Comparison of ENCODE assay signal across 2 cellular contexts in genomic region chr14:76974365-76974764, GRCh38.
TF ChIP-seq lines count a peak whose summit lies in the region.

No MANE protein-coding gene starts in this region.

TF ChIP-seq in IMR-90, 13 proteins besides CTCF, POLR2A, EP300 and RAD21:
- TF ChIP-seq FOS (IDR thresholded peaks at IDR 0.05; ENCODE audit: low read depth, low read length) (no peak), MXI1 (IDR thresholded peaks at IDR 0.05; ENCODE audit: borderline replicate concordance, low read depth, low read length) (no peak), NFE2L2 (IDR thresholded peaks at IDR 0.05; ENCODE audit: low read depth, low read length) (no peak), RCOR1 (IDR thresholded peaks at IDR 0.05; ENCODE audit: insufficient replicate concordance, low read length) (no peak), RFX5 (IDR thresholded peaks at IDR 0.05; ENCODE audit: low read depth, low read length) (no peak), CHD1 (IDR thresholded peaks at IDR 0.05; ENCODE audit: low read depth, low read length) (no peak), SMC3 (IDR thresholded peaks at IDR 0.05; ENCODE audit: low read depth, low read length) (no peak), MAFK (IDR thresholded peaks at IDR 0.05; ENCODE audit: low read depth, low read length) (no peak), BHLHE40 (IDR thresholded peaks at IDR 0.05; ENCODE audit: low read depth, low read length) (no peak), CEBPB (IDR thresholded peaks at IDR 0.05; ENCODE audit: low read depth, low read length) (no peak), USF2 (IDR thresholded peaks at IDR 0.05; ENCODE audit: low read depth, low read length) (no peak), MAZ (IDR thresholded peaks at IDR 0.05; ENCODE audit: borderline replicate concordance, low read depth, low read length) (no peak)
- TF ChIP-seq, protein P1, sequence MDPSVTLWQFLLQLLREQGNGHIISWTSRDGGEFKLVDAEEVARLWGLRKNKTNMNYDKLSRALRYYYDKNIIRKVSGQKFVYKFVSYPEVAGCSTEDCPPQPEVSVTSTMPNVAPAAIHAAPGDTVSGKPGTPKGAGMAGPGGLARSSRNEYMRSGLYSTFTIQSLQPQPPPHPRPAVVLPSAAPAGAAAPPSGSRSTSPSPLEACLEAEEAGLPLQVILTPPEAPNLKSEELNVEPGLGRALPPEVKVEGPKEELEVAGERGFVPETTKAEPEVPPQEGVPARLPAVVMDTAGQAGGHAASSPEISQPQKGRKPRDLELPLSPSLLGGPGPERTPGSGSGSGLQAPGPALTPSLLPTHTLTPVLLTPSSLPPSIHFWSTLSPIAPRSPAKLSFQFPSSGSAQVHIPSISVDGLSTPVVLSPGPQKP (IDR thresholded peaks at IDR 0.05; ENCODE audit: borderline replicate concordance, low read depth, low read length), result no peak

TF ChIP-seq in H1, 55 proteins besides CTCF, POLR2A, EP300 and RAD21:
- TF ChIP-seq BRCA1 (IDR thresholded peaks at IDR 0.05; ENCODE audit: low read depth, low read length) (no peak), KDM5A (IDR thresholded peaks at IDR 0.05; ENCODE audit: low read length) (no peak), EZH2 (IDR thresholded peaks at IDR 0.05; ENCODE audit: low read depth, low read length, severe bottlenecking) (no peak), SP2 (IDR thresholded peaks at IDR 0.05; ENCODE audit: low read length) (no peak), TCF12 (IDR thresholded peaks at IDR 0.05; ENCODE audit: low read depth, low read length) (no peak), TAF7 (optimal IDR thresholded peaks at IDR 0.05; ENCODE audit: borderline replicate concordance, low read depth, low read length) (no peak), NRF1 (IDR thresholded peaks at IDR 0.05; ENCODE audit: low read depth, low read length) (no peak), GABPA (IDR thresholded peaks at IDR 0.05; ENCODE audit: borderline replicate concordance, insufficient read depth, low read length) (no peak), GTF2F1 (IDR thresholded peaks at IDR 0.05; ENCODE audit: borderline replicate concordance, low read depth, low read length) (no peak), BCL11A (IDR thresholded peaks at IDR 0.05; ENCODE audit: low read depth in 2 of 2, low read length in 2 of 2) (no peak)
